8 cellular contexts compared by ENCODE assay signal in genomic region chr14:73752297-73752992, GRCh38. TPM values are rescaled to one million over a fixed set of nuclear protein-coding genes. Genes with fewer than 3 reads are reported as not detected.
DNase-seq lines count a peak whose midpoint lies in the region; ATAC-seq and TF ChIP-seq lines count a peak whose summit lies in the region.

No MANE protein-coding gene starts in this region.

- ATAC-seq in HG02970 (IDR thresholded peaks at IDR 0.05; ENCODE audit: low FRiP score, unreplicated experiment): no peak
- no peak for ATAC-seq in GM21526 (IDR thresholded peaks at IDR 0.05; ENCODE audit: low FRiP score, unreplicated experiment)

- H3F3A ChIP-seq in GM23248 (ENCODE audit: insufficient read depth): peaks cover 51% of the 10 kb centered on the region

- H3K27me3 Mint-ChIP-seq in activated CD4-positive, alpha-beta T cell treated with anti-CD3 and anti-CD28 coated beads, Interleukin-2, amount 10 ng/mL, durations not matched to agents 7 days and 5 days: no peaks in the 10 kb centered on the region
- H3K27me3 Mint-ChIP-seq in nephron (ENCODE audit: low read depth): no peaks in the 10 kb centered on the region

- 53 to 57% methylated on average over 7 of the region's 7 CpGs for WGBS in GM23248 (ENCODE audit: low coverage in 1 of 2, low lambda C conversion rate in 2 of 2, missing lambda C conversion rate in 2 of 2), 2 experiments

- peaks cover 44% of the 10 kb centered on the region for H3K36me3 Mint-ChIP-seq in activated CD4-positive, alpha-beta T cell treated with anti-CD3 and anti-CD28 coated beads, Interleukin-2, amount 10 ng/mL, durations not matched to agents 7 days and 5 days (ENCODE audit: low read depth)
- H3K36me3 Mint-ChIP-seq in nephron (ENCODE audit: low read depth): no peaks in the 10 kb centered on the region

- in situ Hi-C loops in GM23248 (cut with MboI): no loop called here

- no peaks in the 10 kb centered on the region for H3K9me2 ChIP-seq in GM23248 (ENCODE audit: insufficient read depth)

- H3K9me3 Mint-ChIP-seq in activated CD4-positive, alpha-beta T cell treated with anti-CD3 and anti-CD28 coated beads, Interleukin-2, amount 10 ng/mL, durations not matched to agents 7 days and 5 days: no peaks in the 10 kb centered on the region
- H3K9me3 Mint-ChIP-seq in nephron: no peaks in the 10 kb centered on the region

- H3K27me3 ChIP-seq in AG04450 (ENCODE audit: control insufficient read depth, insufficient read depth, low read length): no peaks in the 10 kb centered on the region
- no peaks in the 10 kb centered on the region for H3K27me3 ChIP-seq in GM23248 (replicated peaks; ENCODE audit: insufficient read depth)

- H3K4me1 ChIP-seq in GM23248 (ENCODE audit: insufficient read depth): peaks cover 59% of the 10 kb centered on the region

- TF ChIP-seq CTCF in AG04450 (IDR thresholded peaks at IDR 0.05; ENCODE audit: low read depth, low read length) (peak; percentile 46), nephron (IDR thresholded peaks at IDR 0.05; ENCODE audit: unreplicated experiment in 3 of 3) (no peak)

- H3K79me2 ChIP-seq in GM23248 (ENCODE audit: insufficient read depth): peaks cover 94% of the 10 kb centered on the region

- peak overlapping the region; percentile 78 for H3K4me2 ChIP-seq in GM23248 (ENCODE audit: unreplicated experiment)

- H3K4me1 Mint-ChIP-seq in activated CD4-positive, alpha-beta T cell treated with anti-CD3 and anti-CD28 coated beads, Interleukin-2, amount 10 ng/mL, durations not matched to agents 7 days and 5 days: peaks cover 96% of the 10 kb centered on the region
- peaks cover 91% of the 10 kb centered on the region for H3K4me1 Mint-ChIP-seq in nephron

- H4K20me1 ChIP-seq in GM23248 (ENCODE audit: insufficient read depth): peaks cover 19% of the 10 kb centered on the region

- H3K27ac ChIP-seq in AG04450 (ENCODE audit: low read depth, low read length): peak overlapping the region; percentile 68
- H3K27ac ChIP-seq in GM23248: peak overlapping the region; percentile 94

- no peaks in the 10 kb centered on the region for H3K36me3 ChIP-seq in GM23248 (ENCODE audit: low read depth)

- no peak overlapping the region for H2AFZ ChIP-seq in GM23248

- peak overlapping the region; percentile 97 for H3K27ac Mint-ChIP-seq in activated CD4-positive, alpha-beta T cell treated with anti-CD3 and anti-CD28 coated beads, Interleukin-2, amount 10 ng/mL, durations not matched to agents 7 days and 5 days
- H3K27ac Mint-ChIP-seq in nephron: peak overlapping the region; percentile 85 to 96 (median 93)

- CTCF ChIA-PET in AG04450 (lab: Charles Lee): interaction anchor here (1.7 kb wide), 1 partner anchor 23 kb away, joined by 5 read pairs; no protein-coding TSS in a partner anchor
- CTCF ChIA-PET in activated CD4-positive, alpha-beta T cell treated with anti-CD3 and anti-CD28 coated beads, Interleukin-2, amount 10 ng/mL, durations not matched to agents 7 days and 5 days (lab: Charles Lee): interaction anchor here (0.6 to 8.9 kb wide), 6 partner anchors 9 to 401 kb away, joined by 3 to 102 read pairs (median 4); no protein-coding TSS in a partner anchor

- H3K9ac ChIP-seq in GM23248: 0 out of 2 replicates have a peak overlapping the region, but pooled peaks have one; percentile 70

- H3K9me3 ChIP-seq in AG04450 (ENCODE audit: control insufficient read depth, insufficient read depth, low read length) (no peaks in the 10 kb centered on the region), GM23248 (ENCODE audit: low read depth) (no peaks in the 10 kb centered on the region)

- POLR2A ChIA-PET in AG04450 (lab: Yijun Ruan, JAX): interaction anchor here (3.2 kb wide), 1 partner anchor 11 kb away, joined by 10 read pairs; no protein-coding TSS in a partner anchor
- POLR2A ChIA-PET in activated CD4-positive, alpha-beta T cell treated with anti-CD3 and anti-CD28 coated beads, Interleukin-2, amount 10 ng/mL, durations not matched to agents 7 days and 5 days (lab: Charles Lee): no interaction called here

- peak overlapping the region; percentile 90 for H3K4me3 Mint-ChIP-seq in activated CD4-positive, alpha-beta T cell treated with anti-CD3 and anti-CD28 coated beads, Interleukin-2, amount 10 ng/mL, durations not matched to agents 7 days and 5 days
- peak overlapping the region in 2 of 3 experiments; percentile 40 to 75 for H3K4me3 Mint-ChIP-seq in nephron

- no peak for DNase-seq in AG04450 (ENCODE audit: low read depth, low spot score)
- peak; percentile 60 for DNase-seq in GM23248
- peak; percentile 50 for DNase-seq in activated CD4-positive, alpha-beta T cell treated with anti-CD3 and anti-CD28 coated beads, Interleukin-2, amount 10 ng/mL, durations not matched to agents 7 days and 5 days
- peak; percentile 68 to 71 for DNase-seq in erythroblast (lab: John Stamatoyannopoulos, UW)
- DNase-seq in SHP77 treated with DMSO at 0.1 percent for 48 hours (lab: John Stamatoyannopoulos, UW): no peak

- H3K4me3 ChIP-seq in AG04450 (ENCODE audit: low read depth, low read length) (no peak overlapping the region), GM23248 (no peak overlapping the region)

- TF ChIP-seq POLR2A in erythroblast (IDR thresholded peaks at IDR 0.05; ENCODE audit: low read length): no peak

RNA-seq across cellular contexts. Expression of gene PNMA1, which starts 38.3 kb away (rescaled TPM):
- polyA plus RNA-seq in AG04450 (2011; rRNA removed) (21.3 and 21.5 TPM in 2 replicates), GM23248 (2016; fragmentation: Nextera tagmentation; extraction: Ambion mirVana) (64.7 and 67.7 TPM in 2 replicates)
- polyA minus RNA-seq in AG04450 (2011; rRNA and poly(A)+ RNA removed): 10.9 and 12.6 TPM in 2 replicates
- 14.2 and 18.2 TPM in 2 replicates for total RNA-seq in GM23248 (2014; rRNA removed; shearing (Covaris generic))
- total RNA-seq in activated CD4-positive, alpha-beta T cell treated with anti-CD3 and anti-CD28 coated beads, Interleukin-2, amount 10 ng/mL, durations not matched to agents 7 days and 5 days: 10 to 100 TPM; 23.3 to 25.9 TPM

Comparison
In these comparisons a context has a peak if more than half of its experiments do, and no peak if none do; other contexts are left out.
1. DNase-seq: peak in GM23248 (single experiment), activated CD4-positive, alpha-beta T cell treated with anti-CD3 and anti-CD28 coated beads, Interleukin-2, amount 10 ng/mL, durations not matched to agents 7 days and 5 days (single experiment) and erythroblast (2 of 2); none in AG04450 (single experiment) and SHP77 treated with DMSO at 0.1 percent for 48 hours (single experiment).